In genomic region chr11:61671527-61671926, GRCh38 we compare ENCODE assay signal across 9 cellular contexts. TPM values are rescaled to one million over a fixed set of nuclear protein-coding genes. Genes with fewer than 3 reads are reported as not detected.
DNase-seq lines count a peak whose midpoint lies in the region; ATAC-seq, FAIRE-seq and TF ChIP-seq lines count a peak whose summit lies in the region.
"Had no signal": no experiment of that assay in that cellular context is flagged by ENCODE, and none has a peak within 500 bp of the region (broad histone marks: within the 10 kb centered on the region; RNA-seq: fewer than 3 reads in every experiment).

No MANE protein-coding gene starts in this region.

- H3K4me3 Mint-ChIP-seq in WTC11 = no peak overlapping the region

- in situ Hi-C loops in HepG2 (cut with HindIII; ENCODE audit: extremely low pct_ligation_motif_present, low pct_unique_long_range_greater_than_20kb) = no loop called here

- H3K27me3 ChIP-seq in HepG2 (ENCODE audit: control insufficient read depth in 1 of 2, insufficient read depth in 2 of 2, low read length in 2 of 2) = peaks cover 0 to 1% of the 10 kb centered on the region in 2 experiments; a peak in 2 of 5 replicates

- H3K4me1 Mint-ChIP-seq in WTC11 = peaks cover 14% of the 10 kb centered on the region

- no peaks in the 10 kb centered on the region for H3K9me3 ChIP-seq in HepG2 (ENCODE audit: low read length)

- H3K27me3 Mint-ChIP-seq in WTC11 (ENCODE audit: low read depth) = no peaks in the 10 kb centered on the region; the same call in 1 of the 2 replicates

- no peak overlapping the region for H3K27ac Mint-ChIP-seq in WTC11

- H3K79me2 ChIP-seq in HepG2 (ENCODE audit: insufficient read depth, low read length) = no peaks in the 10 kb centered on the region

- no peak for TF ChIP-seq POLR2A in HepG2 (IDR thresholded peaks at IDR 0.05; ENCODE audit: insufficient read depth in 1 of 2, low read depth in 2 of 2, low read length in 2 of 2)

- peak; percentile 39; the same call in 1 of the 2 replicates for TF ChIP-seq CTCF in LNCAP (IDR thresholded peaks at IDR 0.05)
- no peak for TF ChIP-seq CTCF in WTC11 (IDR thresholded peaks at IDR 0.05)
- peak; percentile 85 for TF ChIP-seq CTCF in HepG2 (CRISPR knock-in tag; IDR thresholded peaks at IDR 0.05)

- FAIRE-seq in HepG2 (lab: Jason Lieb, UNC) = peak; percentile 95

- no peaks in the 10 kb centered on the region for H3K36me3 Mint-ChIP-seq in WTC11

- TF ChIP-seq RAD21 in HepG2 (CRISPR knock-in tag; IDR thresholded peaks at IDR 0.05) = peak; percentile 49; the same call in 1 of the 2 replicates

- H3K9ac ChIP-seq in HepG2 (ENCODE audit: insufficient read depth, low read depth, low read length) = no peak overlapping the region

- H3K4me1 ChIP-seq in HepG2 (ENCODE audit: insufficient read depth, low read length) = peaks cover 62% of the 10 kb centered on the region

- WGBS in HepG2 (ENCODE audit: low lambda C conversion rate) = 4% methylated on average over 5 of the region's 5 CpGs

- ATAC-seq in WTC11 = peak; percentile 91
- ATAC-seq in HepG2 = peak; percentile 87
- no peak for ATAC-seq in GM18519 (IDR thresholded peaks at IDR 0.05; ENCODE audit: low FRiP score, unreplicated experiment)

- H2AFZ ChIP-seq in HepG2 (ENCODE audit: low read length) = no peak overlapping the region

- intact Hi-C loops in HepG2 (cut with micrococcal nuclease; ENCODE audit: unreplicated experiment) = no loop called here

- H3K9me3 Mint-ChIP-seq in WTC11 = no peaks in the 10 kb centered on the region

- CTCF ChIA-PET in WTC11 (lab: Charles Lee) = interaction anchor here (0.7 to 1.9 kb wide), 32 partner anchors 8 to 336 kb away, joined by 3 to 20 read pairs (median 4); partner anchors contain the start of gene LRRC10B
- CTCF ChIA-PET in HepG2 (lab: Yijun Ruan, JAX; ENCODE audit: low intra/inter-chr PET ratio, low total read pairs) = interaction anchor here (1.1 to 1.5 kb wide), 5 partner anchors 9 to 33 kb away, joined by 3 to 5 read pairs (median 4); partner anchors contain the start of gene DAGLA

- peak; percentile 22 for DNase-seq in DMS53 treated with DMSO at 0.1 percent for 48 hours (lab: John Stamatoyannopoulos, UW; ENCODE audit: unreplicated experiment)
- peak; percentile 61 for DNase-seq in WTC11 (ENCODE audit: low spot score)
- DNase-seq in HepG2 (ENCODE audit: low spot score) = peak; percentile 85
- no peak for DNase-seq in NK-92 (lab: John Stamatoyannopoulos, UW; ENCODE audit: unreplicated experiment)
- DNase-seq in NCI-H1092 (lab: John Stamatoyannopoulos, UW) = no peak
- no peak for DNase-seq in AG08395 (ENCODE audit: low spot score)
- DNase-seq: stimulated activated naive CD4-positive, alpha-beta T cell treated with Interleukin-2 at 50 U/mL for 16 hours had no signal

- TF ChIP-seq EP300 in HepG2 (IDR thresholded peaks at IDR 0.05; ENCODE audit: low read depth in 2 of 2, low read length in 2 of 2) = no peak
- TF ChIP-seq EP300 in HepG2 (CRISPR knock-in tag; IDR thresholded peaks at IDR 0.05; ENCODE audit: borderline replicate concordance) = no peak

- no peaks in the 10 kb centered on the region for H3K36me3 ChIP-seq in HepG2 (replicated peaks in 1 of 2; ENCODE audit: control insufficient read depth in 1 of 2, insufficient read depth in 2 of 2, low read length in 2 of 2)

- peak overlapping the region in 1 of 3 experiments; percentile 23; a peak in 1 of 6 replicates for H3K4me3 ChIP-seq in HepG2 (replicated peaks in 1 of 3; ENCODE audit: insufficient read depth in 1 of 3, low read depth in 2 of 3, low read length in 3 of 3)

- no peaks in the 10 kb centered on the region for H4K20me1 ChIP-seq in HepG2 (ENCODE audit: insufficient read depth, low read length)

- H3K27ac ChIP-seq in HepG2 (ENCODE audit: extremely low read length, insufficient read depth, low read length) = peak overlapping the region; percentile 25

- BruUV-seq in HepG2 (replicated peaks; lab: Mats Ljungman, UMichigan) = no TSS peak

- peak overlapping the region; percentile 71 for H3K4me2 ChIP-seq in HepG2 (ENCODE audit: low read depth, low read length)

- POLR2A ChIA-PET in WTC11 (lab: Charles Lee) (interaction anchor here (0.8 kb wide), 1 partner anchor 12 kb away, joined by 3 read pairs; no protein-coding TSS in a partner anchor), HepG2 (lab: Yijun Ruan, JAX) (interaction anchor here (0.8 to 1.5 kb wide), 4 partner anchors 10 to 13 kb away, joined by 3 to 4 read pairs (median 4); no protein-coding TSS in a partner anchor)

TF ChIP-seq in WTC11, 78 proteins besides CTCF, POLR2A, EP300 and RAD21 (continues in another document):
- no peak for TF ChIP-seq GTF2I (CRISPR knock-in tag; conservative IDR thresholded peaks at IDR 0.05)
- no peak for TF ChIP-seq ZMAT4 (CRISPR knock-in tag; IDR thresholded peaks at IDR 0.05)
- no peak for TF ChIP-seq ZBTB43 (CRISPR knock-in tag; IDR thresholded peaks at IDR 0.05)
- no peak for TF ChIP-seq NFE2L1 (CRISPR knock-in tag; IDR thresholded peaks at IDR 0.05)

TF ChIP-seq in HepG2, 621 proteins besides CTCF, POLR2A, EP300 and RAD21 (continues in another document):
- TF ChIP-seq MLX (CRISPR knock-in tag; IDR thresholded peaks at IDR 0.05) (no peak), DPF2 (CRISPR knock-in tag; IDR thresholded peaks at IDR 0.05; ENCODE audit: borderline replicate concordance, low read depth) (no peak), POGK (CRISPR knock-in tag; conservative IDR thresholded peaks at IDR 0.05) (0 out of 2 replicates have a peak, but pooled peaks have one; percentile 24), LBX2 (CRISPR knock-in tag; IDR thresholded peaks at IDR 0.05; ENCODE audit: borderline replicate concordance) (no peak), HDAC1 (CRISPR knock-in tag; IDR thresholded peaks at IDR 0.05) (0 out of 2 replicates have a peak, but pooled peaks have one; percentile 22), HIVEP1 (CRISPR knock-in tag; IDR thresholded peaks at IDR 0.05) (no peak), ZNF34 (CRISPR knock-in tag; IDR thresholded peaks at IDR 0.05; ENCODE audit: borderline replicate concordance) (no peak), IRF2 (CRISPR knock-in tag; IDR thresholded peaks at IDR 0.05) (no peak), ZFX (CRISPR knock-in tag; IDR thresholded peaks at IDR 0.05; ENCODE audit: low read depth) (no peak), ZFP37 (CRISPR knock-in tag; IDR thresholded peaks at IDR 0.05; ENCODE audit: borderline replicate concordance) (no peak), SMYD3 (CRISPR knock-in tag; IDR thresholded peaks at IDR 0.05) (no peak), HNF4A (CRISPR knock-in tag; IDR thresholded peaks at IDR 0.05) (peak; percentile 88), SAP130 (CRISPR knock-in tag; IDR thresholded peaks at IDR 0.05; ENCODE audit: low read depth) (peak; percentile 57), ZNF567 (CRISPR knock-in tag; IDR thresholded peaks at IDR 0.05; ENCODE audit: borderline replicate concordance) (no peak), NR2F1 (CRISPR knock-in tag; IDR thresholded peaks at IDR 0.05) (peak; percentile 47 to 79; a peak in 3 of 4 replicates), ZNF563 (CRISPR knock-in tag; IDR thresholded peaks at IDR 0.05) (no peak)

RNA-seq across cellular contexts. Expression of gene DAGLA, which starts 8.7 kb away (rescaled TPM):
- total RNA-seq in WTC11 (2021) = 3.1 to 3.4 TPM (median 3.4 TPM) in 3 replicates
- total RNA-seq in HepG2 (2016; rRNA removed; fragmentation: Illumina TruSeq; extraction: Trizol) = 2.3 and 3.9 TPM in 2 replicates
- total RNA-seq in HepG2 (2016; cell fraction: cytosol; rRNA removed; fragmentation: Illumina TruSeq; extraction: Trizol; ENCODE audit: low read depth) = 0.61 and 0.88 TPM in 2 replicates
- 2.1 and 3.9 TPM in 2 replicates for total RNA-seq in HepG2 (2016; cell fraction: insoluble cytoplasmic fraction; rRNA removed; fragmentation: Illumina TruSeq; extraction: Trizol)
- 2.2 and 2.4 TPM in 2 replicates for total RNA-seq in HepG2 (2016; cell fraction: membrane; rRNA removed; fragmentation: Illumina TruSeq; extraction: Trizol)
- 4.9 and 6.5 TPM in 2 replicates for total RNA-seq in HepG2 (2016; cell fraction: nucleus; rRNA removed; fragmentation: Illumina TruSeq; extraction: Trizol)
- polyA plus RNA-seq in HepG2 (2011; rRNA removed) = 2.6 and 3.3 TPM in 2 replicates
- polyA plus RNA-seq in HepG2 (2011; cell fraction: cytosol; rRNA removed) = 1.5 and 2.1 TPM in 2 replicates
- polyA plus RNA-seq in HepG2 (2011; cell fraction: nucleus; rRNA removed) = 12.4 and 14.2 TPM in 2 replicates
- 2.6 and 5.3 TPM in 2 replicates for polyA plus RNA-seq in HepG2 (2012)
- polyA plus RNA-seq in HepG2 (2016; cell fraction: cytosol; fragmentation: Illumina TruSeq; extraction: Trizol; ENCODE audit: low read depth) = 0.45 and 0.67 TPM in 2 replicates
- polyA plus RNA-seq in HepG2 (2016; cell fraction: insoluble cytoplasmic fraction; fragmentation: Illumina TruSeq; extraction: Trizol; ENCODE audit: low read depth) = 2.5 and 3.0 TPM in 2 replicates
- polyA plus RNA-seq in HepG2 (2016; cell fraction: membrane; fragmentation: Illumina TruSeq; extraction: Trizol; ENCODE audit: low read depth) = 1.5 and 1.9 TPM in 2 replicates
- 14.4 and 14.8 TPM in 2 replicates for polyA plus RNA-seq in HepG2 (2016; cell fraction: nucleus; fragmentation: Illumina TruSeq; extraction: Trizol; ENCODE audit: insufficient read depth, low read depth)
- polyA minus RNA-seq in HepG2 (2011; rRNA and poly(A)+ RNA removed; ENCODE audit: low replicate concordance) = 2.0 and 8.0 TPM in 2 replicates
- polyA minus RNA-seq in HepG2 (2011; cell fraction: cytosol; rRNA and poly(A)+ RNA removed) = 2.2 and 3.0 TPM in 2 replicates
- polyA minus RNA-seq in HepG2 (2011; cell fraction: nucleus; rRNA and poly(A)+ RNA removed) = 4.6 TPM in 2 replicates

Comparison
In these comparisons a context has a peak if more than half of its experiments do, and no peak if none do; other contexts are left out.
1. DNase-seq: peak in DMS53 treated with DMSO at 0.1 percent for 48 hours (single experiment), WTC11 (single experiment) and HepG2 (single experiment); none in NK-92 (single experiment), NCI-H1092 (single experiment) and AG08395 (single experiment).